In the genomic region with DNA sequence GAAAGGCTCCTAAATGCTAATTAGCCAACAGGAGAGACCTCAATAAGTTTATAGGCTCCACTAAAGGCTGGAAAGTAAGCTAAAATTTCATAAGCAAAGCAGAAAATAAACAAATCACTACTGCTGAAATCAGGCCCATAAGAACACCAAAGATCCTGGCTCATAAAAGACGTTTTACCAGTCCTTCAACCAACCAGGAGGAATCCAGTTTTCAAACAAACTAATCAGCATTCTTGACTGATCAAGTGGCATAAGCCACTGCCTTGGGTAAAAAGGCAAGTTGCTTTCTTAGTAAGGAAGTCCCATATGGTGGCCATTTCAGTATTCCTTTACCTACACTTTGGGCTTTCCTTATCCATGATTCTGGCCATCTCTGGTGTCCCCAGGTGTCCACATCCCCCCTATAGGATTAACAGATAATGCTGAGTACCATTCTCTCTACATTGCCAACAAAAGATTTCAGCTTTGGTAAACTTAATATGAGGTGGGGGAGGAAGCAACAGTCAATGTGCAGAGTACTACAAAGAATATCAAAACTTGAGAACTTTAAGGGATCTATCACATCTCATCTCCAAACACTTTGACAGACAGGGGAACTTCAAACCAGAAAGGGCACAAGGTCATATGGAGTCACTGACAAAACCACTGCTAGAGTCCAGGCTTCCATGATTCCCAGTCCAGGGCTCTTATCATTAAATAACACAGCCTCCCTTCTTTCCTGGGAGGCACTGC, we compare ENCODE assay signal across 8 cellular contexts. TPM values are rescaled to one million over a fixed set of nuclear protein-coding genes. Genes with fewer than 3 reads are reported as not detected.
DNase-seq lines count a peak whose midpoint lies in the region; ATAC-seq, FAIRE-seq and TF ChIP-seq lines count a peak whose summit lies in the region.

No MANE protein-coding gene starts in this region.

- H3K4me1 ChIP-seq in heart left ventricle (peaks cover 3 to 53% (median 30%) of the 10 kb centered on the region in 12 donors), body of pancreas (peaks cover 27% of the 10 kb centered on the region), mesodermal cell (ENCODE audit: control insufficient read depth, insufficient read depth, low read length, poor library complexity, severe bottlenecking) (peaks cover 14% of the 10 kb centered on the region), upper lobe of right lung (peaks cover 27% of the 10 kb centered on the region)

- intact Hi-C loops in heart left ventricle (cut with DNase I) (loop anchor here in 8 of 10 donors (2.0 to 10.0 kb wide), 11 partner anchors 44 to 149 kb away; partner anchors contain the start of genes ATPAF2 (in 2 of the 8) and GID4 (in 2 of the 8)), left cardiac atrium (cut with DNase I) (no loop called here), body of pancreas (cut with DNase I) (no loop called here), upper lobe of right lung (cut with DNase I) (no loop called here)

- H3K27me3 ChIP-seq in heart left ventricle = no peaks in the 10 kb centered on the region
- H3K27me3 ChIP-seq in body of pancreas = no peaks in the 10 kb centered on the region
- H3K27me3 ChIP-seq in upper lobe of right lung = no peaks in the 10 kb centered on the region

- H3K4me3 ChIP-seq in heart left ventricle (peak overlapping the region in 11 of 12 donors; percentile 71 to 98 (median 90)), body of pancreas (peak overlapping the region in 1 of 2 donors; percentile 91), mesodermal cell (ENCODE audit: extremely low read depth, insufficient read depth, low read length, poor library complexity, severe bottlenecking) (peak overlapping the region; percentile 70), upper lobe of right lung (peak overlapping the region; percentile 80)

- H3K36me3 ChIP-seq in heart left ventricle (no peaks in the 10 kb centered on the region), body of pancreas (replicated peaks in 1 of 2; ENCODE audit: insufficient read depth in 1 of 2, low read depth in 2 of 2) (no peaks in the 10 kb centered on the region), mesodermal cell (ENCODE audit: control insufficient read depth, insufficient read depth, low read length) (no peaks in the 10 kb centered on the region), upper lobe of right lung (no peaks in the 10 kb centered on the region)

- H3K9me3 ChIP-seq in heart left ventricle (no peaks in the 10 kb centered on the region), body of pancreas (no peaks in the 10 kb centered on the region), mesodermal cell (ENCODE audit: control insufficient read depth, low read length) (no peaks in the 10 kb centered on the region), upper lobe of right lung (no peaks in the 10 kb centered on the region)

- no peak for DNase-seq in heart left ventricle
- DNase-seq in left cardiac atrium = no peak
- DNase-seq in body of pancreas = no peak
- no peak for DNase-seq in upper lobe of right lung
- DNase-seq in RCC 7860 (ENCODE audit: low spot score) = no peak

- FAIRE-seq in RCC 7860 (lab: Jason Lieb, UNC) = no peak

- TF ChIP-seq POLR2A in heart left ventricle (IDR thresholded peaks at IDR 0.05) (no peak), body of pancreas (IDR thresholded peaks at IDR 0.05) (no peak)

- ATAC-seq in heart left ventricle (no peak), left cardiac atrium (no peak), body of pancreas (no peak), upper lobe of right lung (no peak), HG03342 (IDR thresholded peaks at IDR 0.05; ENCODE audit: unreplicated experiment) (no peak), GM18868 (IDR thresholded peaks at IDR 0.05; ENCODE audit: unreplicated experiment) (no peak)

- TF ChIP-seq CTCF in heart left ventricle (IDR thresholded peaks at IDR 0.05) = peak in 1 of 12 donors; percentile 6
- no peak for TF ChIP-seq CTCF in body of pancreas (IDR thresholded peaks at IDR 0.05)
- no peak for TF ChIP-seq CTCF in upper lobe of right lung (IDR thresholded peaks at IDR 0.05)

- peak overlapping the region; percentile 34 to 95 (median 93) for H3K27ac ChIP-seq in heart left ventricle
- H3K27ac ChIP-seq in body of pancreas = peak overlapping the region; percentile 88 to 96 (median 94)
- no peak overlapping the region for H3K27ac ChIP-seq in mesodermal cell (ENCODE audit: low read depth, low read length, severe bottlenecking)
- H3K27ac ChIP-seq in upper lobe of right lung = peak overlapping the region; percentile 90

- 18 to 43% (median 34%) methylated on average over 1 of the region's 1 CpG for WGBS in heart left ventricle, 4 donors
- WGBS in body of pancreas, 2 donors = 7 to 18% methylated on average over 1 of the region's 1 CpG
- WGBS in mesodermal cell (ENCODE audit: insufficient coverage in 2 of 2), 2 experiments = 20 to 60% methylated on average over 1 of the region's 1 CpG

RNA-seq across cellular contexts. Expression of gene TOM1L2, which starts 1.3 kb away (rescaled TPM):
- total RNA-seq in heart left ventricle (100 to 1,000 TPM; 210 to 345 (median 247) TPM), left cardiac atrium (100 to 1,000 TPM; 179 to 183 TPM), body of pancreas (10 to 100 TPM; 35.9 to 55.8 TPM), upper lobe of right lung (76.7 TPM)
- 100 to 1,000 TPM; 122 to 129 TPM for polyA plus RNA-seq in heart left ventricle
- polyA plus RNA-seq in mesodermal cell (2013, experiment 1 of 2) = 21.5 TPM
- polyA plus RNA-seq in mesodermal cell (2013, experiment 2 of 2) = 17.1 TPM

RNA-seq across cellular contexts. Expression of gene DRC3, which starts 1.8 kb away (rescaled TPM):
- total RNA-seq in heart left ventricle (1 to 10 TPM in 4 of 9 donors, under 1 TPM in 5; 0.42 to 3.7 (median 1.00) TPM), left cardiac atrium (1 to 10 TPM; 1.4 to 2.0 TPM), body of pancreas (1 to 10 TPM; 2.9 to 6.9 TPM), upper lobe of right lung (3.3 TPM)
- 1 to 10 TPM in 1 of 2 donors, under 1 TPM in 1; 0.57 to 1.2 TPM for polyA plus RNA-seq in heart left ventricle
- polyA plus RNA-seq in mesodermal cell (2013, experiment 1 of 2) = 1.1 TPM
- polyA plus RNA-seq in mesodermal cell (2013, experiment 2 of 2) = 0.46 TPM

Comparison
In these comparisons a context has a peak if more than half of its experiments do, and no peak if none do; other contexts are left out.
1. intact Hi-C loops: an anchor here in heart left ventricle (2.0 to 10.0 kb wide); none called in left cardiac atrium, body of pancreas and upper lobe of right lung.